Comparison of ENCODE assay signal across 1 cellular context in genomic region chr19:49890349-49891311, GRCh38.
TF ChIP-seq lines count a peak whose summit lies in the region.

No MANE protein-coding gene starts in this region.

TF ChIP-seq in WTC11, 78 proteins besides CTCF, POLR2A, EP300 and RAD21 (continued from another document and continues in another):
- TF ChIP-seq, protein P1, sequence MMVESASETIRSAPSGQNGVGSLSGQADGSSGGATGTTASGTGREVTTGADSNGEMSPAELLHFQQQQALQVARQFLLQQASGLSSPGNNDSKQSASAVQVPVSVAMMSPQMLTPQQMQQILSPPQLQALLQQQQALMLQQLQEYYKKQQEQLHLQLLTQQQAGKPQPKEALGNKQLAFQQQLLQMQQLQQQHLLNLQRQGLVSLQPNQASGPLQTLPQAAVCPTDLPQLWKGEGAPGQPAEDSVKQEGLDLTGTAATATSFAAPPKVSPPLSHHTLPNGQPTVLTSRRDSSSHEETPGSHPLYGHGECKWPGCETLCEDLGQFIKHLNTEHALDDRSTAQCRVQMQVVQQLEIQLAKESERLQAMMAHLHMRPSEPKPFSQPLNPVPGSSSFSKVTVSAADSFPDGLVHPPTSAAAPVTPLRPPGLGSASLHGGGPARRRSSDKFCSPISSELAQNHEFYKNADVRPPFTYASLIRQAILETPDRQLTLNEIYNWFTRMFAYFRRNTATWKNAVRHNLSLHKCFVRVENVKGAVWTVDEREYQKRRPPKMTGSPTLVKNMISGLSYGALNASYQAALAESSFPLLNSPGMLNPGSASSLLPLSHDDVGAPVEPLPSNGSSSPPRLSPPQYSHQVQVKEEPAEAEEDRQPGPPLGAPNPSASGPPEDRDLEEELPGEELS (CRISPR knock-in tag; IDR thresholded peaks at IDR 0.05): no peak
- TF ChIP-seq MYBL2 (CRISPR knock-in tag; IDR thresholded peaks at IDR 0.05) (peak; percentile 93; the same call in 1 of the 2 replicates), JUN (CRISPR knock-in tag; IDR thresholded peaks at IDR 0.05) (0 out of 2 replicates have a peak, but pooled peaks have one; percentile 27), ZBTB21 (CRISPR knock-in tag; IDR thresholded peaks at IDR 0.05; ENCODE audit: borderline replicate concordance) (no peak), SP1 (CRISPR knock-in tag; conservative IDR thresholded peaks at IDR 0.05) (peak; percentile 82), GABPB1 (CRISPR knock-in tag; IDR thresholded peaks at IDR 0.05) (no peak), AFF4 (CRISPR knock-in tag; IDR thresholded peaks at IDR 0.05; ENCODE audit: borderline replicate concordance) (peak; percentile 17; the same call in 1 of the 2 replicates), NFYB (CRISPR knock-in tag; conservative IDR thresholded peaks at IDR 0.05; ENCODE audit: low read depth) (0 out of 2 replicates have a peak, but pooled peaks have one; percentile 33), ESRRA (CRISPR knock-in tag; IDR thresholded peaks at IDR 0.05; ENCODE audit: borderline replicate concordance) (no peak; the same call in 1 of the 2 replicates), TP53 (CRISPR knock-in tag; IDR thresholded peaks at IDR 0.05) (no peak), ZNF263 (CRISPR knock-in tag; IDR thresholded peaks at IDR 0.05; ENCODE audit: low read depth) (no peak; the same call in none of the 2 replicates), RORB (CRISPR knock-in tag; IDR thresholded peaks at IDR 0.05) (no peak), ETV6 (CRISPR knock-in tag; IDR thresholded peaks at IDR 0.05) (no peak; the same call in 1 of the 2 replicates), CBFB (CRISPR knock-in tag; IDR thresholded peaks at IDR 0.05; ENCODE audit: low read depth) (no peak), PRDM15 (CRISPR knock-in tag; IDR thresholded peaks at IDR 0.05) (no peak), ATF1 (CRISPR knock-in tag; IDR thresholded peaks at IDR 0.05) (peak; percentile 83), EMX1 (CRISPR knock-in tag; IDR thresholded peaks at IDR 0.05) (no peak), CDX4 (CRISPR knock-in tag; IDR thresholded peaks at IDR 0.05; ENCODE audit: borderline replicate concordance) (no peak), PRRX2 (CRISPR knock-in tag; IDR thresholded peaks at IDR 0.05) (no peak), RELA (CRISPR knock-in tag; IDR thresholded peaks at IDR 0.05; ENCODE audit: borderline replicate concordance) (peak; percentile 87), NFE2L1 (CRISPR knock-in tag; IDR thresholded peaks at IDR 0.05) (peak; percentile 14), ZNF423 (CRISPR knock-in tag; IDR thresholded peaks at IDR 0.05) (no peak), ZNF121 (CRISPR knock-in tag; IDR thresholded peaks at IDR 0.05) (no peak; the same call in 1 of the 2 replicates), SOX15 (CRISPR knock-in tag; IDR thresholded peaks at IDR 0.05) (no peak), NR3C1 (CRISPR knock-in tag; conservative IDR thresholded peaks at IDR 0.05; ENCODE audit: low read depth) (no peak), ZNF138 (CRISPR knock-in tag; conservative IDR thresholded peaks at IDR 0.05) (no peak; the same call in 1 of the 2 replicates), GRHL2 (CRISPR knock-in tag; IDR thresholded peaks at IDR 0.05; ENCODE audit: insufficient replicate concordance, severe bottlenecking) (no peak), TCF7 (CRISPR knock-in tag; IDR thresholded peaks at IDR 0.05; ENCODE audit: low read depth) (peak; percentile 12; the same call in 1 of the 2 replicates), FOXK1 (CRISPR knock-in tag; IDR thresholded peaks at IDR 0.05) (no peak; the same call in 1 of the 2 replicates)
- TF ChIP-seq, protein P2, sequence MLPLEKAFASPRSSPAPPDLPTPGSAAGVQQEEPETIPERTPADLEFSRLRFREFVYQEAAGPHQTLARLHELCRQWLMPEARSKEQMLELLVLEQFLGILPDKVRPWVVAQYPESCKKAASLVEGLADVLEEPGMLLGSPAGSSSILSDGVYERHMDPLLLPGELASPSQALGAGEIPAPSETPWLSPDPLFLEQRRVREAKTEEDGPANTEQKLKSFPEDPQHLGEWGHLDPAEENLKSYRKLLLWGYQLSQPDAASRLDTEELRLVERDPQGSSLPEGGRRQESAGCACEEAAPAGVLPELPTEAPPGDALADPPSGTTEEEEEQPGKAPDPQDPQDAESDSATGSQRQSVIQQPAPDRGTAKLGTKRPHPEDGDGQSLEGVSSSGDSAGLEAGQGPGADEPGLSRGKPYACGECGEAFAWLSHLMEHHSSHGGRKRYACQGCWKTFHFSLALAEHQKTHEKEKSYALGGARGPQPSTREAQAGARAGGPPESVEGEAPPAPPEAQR (CRISPR knock-in tag; IDR thresholded peaks at IDR 0.05): no peak
- TF ChIP-seq, protein P3, sequence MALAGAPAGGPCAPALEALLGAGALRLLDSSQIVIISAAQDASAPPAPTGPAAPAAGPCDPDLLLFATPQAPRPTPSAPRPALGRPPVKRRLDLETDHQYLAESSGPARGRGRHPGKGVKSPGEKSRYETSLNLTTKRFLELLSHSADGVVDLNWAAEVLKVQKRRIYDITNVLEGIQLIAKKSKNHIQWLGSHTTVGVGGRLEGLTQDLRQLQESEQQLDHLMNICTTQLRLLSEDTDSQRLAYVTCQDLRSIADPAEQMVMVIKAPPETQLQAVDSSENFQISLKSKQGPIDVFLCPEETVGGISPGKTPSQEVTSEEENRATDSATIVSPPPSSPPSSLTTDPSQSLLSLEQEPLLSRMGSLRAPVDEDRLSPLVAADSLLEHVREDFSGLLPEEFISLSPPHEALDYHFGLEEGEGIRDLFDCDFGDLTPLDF (CRISPR knock-in tag; IDR thresholded peaks at IDR 0.05): no peak; the same call in 1 of the 2 replicates
- TF ChIP-seq, protein P4, sequence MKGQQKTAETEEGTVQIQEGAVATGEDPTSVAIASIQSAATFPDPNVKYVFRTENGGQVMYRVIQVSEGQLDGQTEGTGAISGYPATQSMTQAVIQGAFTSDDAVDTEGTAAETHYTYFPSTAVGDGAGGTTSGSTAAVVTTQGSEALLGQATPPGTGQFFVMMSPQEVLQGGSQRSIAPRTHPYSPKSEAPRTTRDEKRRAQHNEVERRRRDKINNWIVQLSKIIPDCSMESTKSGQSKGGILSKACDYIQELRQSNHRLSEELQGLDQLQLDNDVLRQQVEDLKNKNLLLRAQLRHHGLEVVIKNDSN (CRISPR knock-in tag; IDR thresholded peaks at IDR 0.05): peak; percentile 67; the same call in 1 of the 2 replicates
- TF ChIP-seq, protein P5, sequence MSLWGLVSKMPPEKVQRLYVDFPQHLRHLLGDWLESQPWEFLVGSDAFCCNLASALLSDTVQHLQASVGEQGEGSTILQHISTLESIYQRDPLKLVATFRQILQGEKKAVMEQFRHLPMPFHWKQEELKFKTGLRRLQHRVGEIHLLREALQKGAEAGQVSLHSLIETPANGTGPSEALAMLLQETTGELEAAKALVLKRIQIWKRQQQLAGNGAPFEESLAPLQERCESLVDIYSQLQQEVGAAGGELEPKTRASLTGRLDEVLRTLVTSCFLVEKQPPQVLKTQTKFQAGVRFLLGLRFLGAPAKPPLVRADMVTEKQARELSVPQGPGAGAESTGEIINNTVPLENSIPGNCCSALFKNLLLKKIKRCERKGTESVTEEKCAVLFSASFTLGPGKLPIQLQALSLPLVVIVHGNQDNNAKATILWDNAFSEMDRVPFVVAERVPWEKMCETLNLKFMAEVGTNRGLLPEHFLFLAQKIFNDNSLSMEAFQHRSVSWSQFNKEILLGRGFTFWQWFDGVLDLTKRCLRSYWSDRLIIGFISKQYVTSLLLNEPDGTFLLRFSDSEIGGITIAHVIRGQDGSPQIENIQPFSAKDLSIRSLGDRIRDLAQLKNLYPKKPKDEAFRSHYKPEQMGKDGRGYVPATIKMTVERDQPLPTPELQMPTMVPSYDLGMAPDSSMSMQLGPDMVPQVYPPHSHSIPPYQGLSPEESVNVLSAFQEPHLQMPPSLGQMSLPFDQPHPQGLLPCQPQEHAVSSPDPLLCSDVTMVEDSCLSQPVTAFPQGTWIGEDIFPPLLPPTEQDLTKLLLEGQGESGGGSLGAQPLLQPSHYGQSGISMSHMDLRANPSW (CRISPR knock-in tag; conservative IDR thresholded peaks at IDR 0.05; ENCODE audit: low read depth): no peak
- TF ChIP-seq, protein P6, sequence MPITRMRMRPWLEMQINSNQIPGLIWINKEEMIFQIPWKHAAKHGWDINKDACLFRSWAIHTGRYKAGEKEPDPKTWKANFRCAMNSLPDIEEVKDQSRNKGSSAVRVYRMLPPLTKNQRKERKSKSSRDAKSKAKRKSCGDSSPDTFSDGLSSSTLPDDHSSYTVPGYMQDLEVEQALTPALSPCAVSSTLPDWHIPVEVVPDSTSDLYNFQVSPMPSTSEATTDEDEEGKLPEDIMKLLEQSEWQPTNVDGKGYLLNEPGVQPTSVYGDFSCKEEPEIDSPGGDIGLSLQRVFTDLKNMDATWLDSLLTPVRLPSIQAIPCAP (CRISPR knock-in tag; IDR thresholded peaks at IDR 0.05): no peak
- TF ChIP-seq, protein P7, sequence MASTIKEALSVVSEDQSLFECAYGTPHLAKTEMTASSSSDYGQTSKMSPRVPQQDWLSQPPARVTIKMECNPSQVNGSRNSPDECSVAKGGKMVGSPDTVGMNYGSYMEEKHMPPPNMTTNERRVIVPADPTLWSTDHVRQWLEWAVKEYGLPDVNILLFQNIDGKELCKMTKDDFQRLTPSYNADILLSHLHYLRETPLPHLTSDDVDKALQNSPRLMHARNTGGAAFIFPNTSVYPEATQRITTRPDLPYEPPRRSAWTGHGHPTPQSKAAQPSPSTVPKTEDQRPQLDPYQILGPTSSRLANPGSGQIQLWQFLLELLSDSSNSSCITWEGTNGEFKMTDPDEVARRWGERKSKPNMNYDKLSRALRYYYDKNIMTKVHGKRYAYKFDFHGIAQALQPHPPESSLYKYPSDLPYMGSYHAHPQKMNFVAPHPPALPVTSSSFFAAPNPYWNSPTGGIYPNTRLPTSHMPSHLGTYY (CRISPR knock-in tag; IDR thresholded peaks at IDR 0.05): no peak
